ENCODE assay signal across 15 cellular contexts in the genomic region with DNA sequence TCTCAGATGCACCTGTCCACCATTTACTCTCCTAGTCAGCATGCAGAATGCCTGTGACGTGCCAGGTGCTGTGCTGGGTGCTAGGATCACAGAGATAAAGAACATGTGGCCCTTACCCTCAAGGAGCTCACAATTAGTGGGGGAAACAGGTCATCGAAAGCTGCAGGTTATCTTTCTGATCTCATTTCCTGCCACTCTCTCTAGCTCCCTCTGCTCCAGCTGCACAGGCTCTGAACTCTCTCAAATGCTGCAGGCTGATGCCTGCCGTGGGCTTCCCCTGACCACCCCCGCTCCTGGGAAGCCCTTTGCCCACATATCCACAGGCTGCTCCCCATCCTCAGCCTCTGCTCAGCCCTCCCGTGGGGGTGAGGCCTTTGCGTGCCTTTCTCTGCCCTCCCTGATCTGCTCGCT. TPM values are rescaled to one million over a fixed set of nuclear protein-coding genes. Genes with fewer than 3 reads are reported as not detected.
DNase-seq lines count a peak whose midpoint lies in the region; ATAC-seq and TF ChIP-seq lines count a peak whose summit lies in the region.
"Had no signal": no experiment of that assay in that cellular context is flagged by ENCODE, and none has a peak within 500 bp of the region (broad histone marks: within the 10 kb centered on the region; RNA-seq: fewer than 3 reads in every experiment).

No MANE protein-coding gene starts in this region.

- peaks cover 0 to 68% (median 2%) of the 10 kb centered on the region in 6 donors for H3K36me3 ChIP-seq in spleen
- no peaks in the 10 kb centered on the region for H3K36me3 ChIP-seq in HAP-1 (replicated peaks)
- H3K36me3 ChIP-seq: brain microvascular endothelial cell, pancreas had no signal

- peaks cover 0 to 5% (median 0%) of the 10 kb centered on the region in 7 donors for H3K27me3 ChIP-seq in spleen (replicated peaks in 1 of 7)
- no peaks in the 10 kb centered on the region for H3K27me3 ChIP-seq in HAP-1 (ENCODE audit: low read depth)
- H3K27me3 ChIP-seq: brain microvascular endothelial cell, pancreas, upper lobe of left lung had no signal

- H3K4me3 Mint-ChIP-seq in activated CD8-positive, alpha-beta memory T cell treated with anti-CD3 and anti-CD28 coated beads, Interleukin-2, amount 10 ng/mL, durations not matched to agents 7 days and 5 days = no peak overlapping the region
- H3K4me3 Mint-ChIP-seq in activated naive CD8-positive, alpha-beta T cell treated with anti-CD3 and anti-CD28 coated beads, Interleukin-2, amount 50 U/mL, for 24 hours = no peak overlapping the region
- H3K4me3 Mint-ChIP-seq: activated CD4-positive, alpha-beta T cell treated with anti-CD3 and anti-CD28 coated beads, Interleukin-2, amount 10 ng/mL, durations not matched to agents 7 days and 5 days had no signal

- no peak for TF ChIP-seq POLR2A in spleen (IDR thresholded peaks at IDR 0.05)

- H3K9me3 ChIP-seq in spleen (no peaks in the 10 kb centered on the region), HAP-1 (no peaks in the 10 kb centered on the region)
- H3K9me3 ChIP-seq: pancreas, upper lobe of left lung had no signal

- no peaks in the 10 kb centered on the region for H3K27me3 Mint-ChIP-seq in activated CD8-positive, alpha-beta memory T cell treated with anti-CD3 and anti-CD28 coated beads, Interleukin-2, amount 10 ng/mL, durations not matched to agents 7 days and 5 days
- H3K27me3 Mint-ChIP-seq in activated naive CD8-positive, alpha-beta T cell treated with anti-CD3 and anti-CD28 coated beads, Interleukin-2, amount 50 U/mL, for 24 hours = no peaks in the 10 kb centered on the region
- H3K27me3 Mint-ChIP-seq: activated CD4-positive, alpha-beta T cell treated with anti-CD3 and anti-CD28 coated beads, Interleukin-2, amount 10 ng/mL, durations not matched to agents 7 days and 5 days had no signal

- H3K4me1 Mint-ChIP-seq in activated CD8-positive, alpha-beta memory T cell treated with anti-CD3 and anti-CD28 coated beads, Interleukin-2, amount 10 ng/mL, durations not matched to agents 7 days and 5 days = peaks cover 15% of the 10 kb centered on the region
- peaks cover 12% of the 10 kb centered on the region for H3K4me1 Mint-ChIP-seq in activated naive CD8-positive, alpha-beta T cell treated with anti-CD3 and anti-CD28 coated beads, Interleukin-2, amount 50 U/mL, for 24 hours

- peak overlapping the region in 1 of 8 donors; percentile 10 for H3K27ac ChIP-seq in spleen
- H3K27ac ChIP-seq: brain microvascular endothelial cell, pancreas, upper lobe of left lung had no signal

- in situ Hi-C loops in HAP-1 (cut with MboI; ENCODE audit: low sequenced_read_pairs) = no loop called here

- TF ChIP-seq CTCF in spleen (IDR thresholded peaks at IDR 0.05 in 8 of 11, conservative IDR thresholded peaks at IDR 0.05 in 3 of 11) = no peak

- intact Hi-C loops in spleen (cut with DNase I; ENCODE audit: low total_unique reads) = no loop called here

- H3K9me3 Mint-ChIP-seq in activated CD8-positive, alpha-beta memory T cell treated with anti-CD3 and anti-CD28 coated beads, Interleukin-2, amount 10 ng/mL, durations not matched to agents 7 days and 5 days (ENCODE audit: low read depth) = no peaks in the 10 kb centered on the region
- H3K9me3 Mint-ChIP-seq in activated naive CD8-positive, alpha-beta T cell treated with anti-CD3 and anti-CD28 coated beads, Interleukin-2, amount 50 U/mL, for 24 hours = no peaks in the 10 kb centered on the region
- H3K9me3 Mint-ChIP-seq: activated CD4-positive, alpha-beta T cell treated with anti-CD3 and anti-CD28 coated beads, Interleukin-2, amount 10 ng/mL, durations not matched to agents 7 days and 5 days had no signal

- CTCF ChIA-PET in activated CD8-positive, alpha-beta memory T cell treated with anti-CD3 and anti-CD28 coated beads, Interleukin-2, amount 10 ng/mL, durations not matched to agents 7 days and 5 days (lab: Charles Lee) = interaction anchor here (0.7 to 1.1 kb wide), 2 partner anchors 8 to 426 kb away, joined by 3 to 4 read pairs; no protein-coding TSS in a partner anchor

- peak; percentile 48 for DNase-seq in activated CD8-positive, alpha-beta memory T cell treated with anti-CD3 and anti-CD28 coated beads, Interleukin-2, amount 10 ng/mL, durations not matched to agents 7 days and 5 days
- no peak for DNase-seq in activated CD8-positive, alpha-beta memory T cell treated with anti-CD3 and anti-CD28 coated beads, Interleukin-2, amount 50 U/mL, for 48 hours
- DNase-seq in NCI-H146 (lab: John Stamatoyannopoulos, UW) (peak; percentile 80), spleen (peak; percentile 42), HAP-1 (ENCODE audit: low spot score in 2 of 2) (no peak)
- no peak for DNase-seq in activated naive CD8-positive, alpha-beta T cell treated with anti-CD3 and anti-CD28 coated beads, Interleukin-2, amount 50 U/mL, for 24 hours
- DNase-seq in NK-92 treated with Interleukin-12 subunit alpha and Interleukin-12 subunit beta, amount 100 ng/mL, for 24 hours (lab: John Stamatoyannopoulos, UW) = no peak
- DNase-seq: activated CD4-positive, alpha-beta T cell treated with anti-CD3 and anti-CD28 coated beads, Interleukin-2, amount 10 ng/mL, durations not matched to agents 7 days and 5 days; brain microvascular endothelial cell; NCI-H1105; small intestine; upper lobe of left lung had no signal

- no peaks in the 10 kb centered on the region for H3K36me3 Mint-ChIP-seq in activated CD8-positive, alpha-beta memory T cell treated with anti-CD3 and anti-CD28 coated beads, Interleukin-2, amount 10 ng/mL, durations not matched to agents 7 days and 5 days
- no peaks in the 10 kb centered on the region for H3K36me3 Mint-ChIP-seq in activated naive CD8-positive, alpha-beta T cell treated with anti-CD3 and anti-CD28 coated beads, Interleukin-2, amount 50 U/mL, for 24 hours (ENCODE audit: low read depth)

- no peak overlapping the region for H3K27ac Mint-ChIP-seq in activated CD8-positive, alpha-beta memory T cell treated with anti-CD3 and anti-CD28 coated beads, Interleukin-2, amount 10 ng/mL, durations not matched to agents 7 days and 5 days
- no peak overlapping the region for H3K27ac Mint-ChIP-seq in activated naive CD8-positive, alpha-beta T cell treated with anti-CD3 and anti-CD28 coated beads, Interleukin-2, amount 50 U/mL, for 24 hours
- H3K27ac Mint-ChIP-seq: activated CD4-positive, alpha-beta T cell treated with anti-CD3 and anti-CD28 coated beads, Interleukin-2, amount 10 ng/mL, durations not matched to agents 7 days and 5 days had no signal

- H3K4me3 ChIP-seq in spleen (no peak overlapping the region), HAP-1 (no peak overlapping the region)
- H3K4me3 ChIP-seq: pancreas, upper lobe of left lung had no signal

- H3K4me1 ChIP-seq in spleen (peaks cover 0 to 85% (median 40%) of the 10 kb centered on the region in 6 donors), HAP-1 (no peaks in the 10 kb centered on the region)
- H3K4me1 ChIP-seq: pancreas had no signal

- ATAC-seq in activated CD8-positive, alpha-beta memory T cell treated with anti-CD3 and anti-CD28 coated beads, Interleukin-2, amount 10 ng/mL, durations not matched to agents 7 days and 5 days = peak; percentile 66
- peak; percentile 20 for ATAC-seq in activated naive CD8-positive, alpha-beta T cell treated with anti-CD3 and anti-CD28 coated beads, Interleukin-2, amount 50 U/mL, for 24 hours
- ATAC-seq in GM21526 (IDR thresholded peaks at IDR 0.05; ENCODE audit: low FRiP score, unreplicated experiment) = no peak
- ATAC-seq: pancreas had no signal

- WGBS in spleen, 5 donors = 44 to 51% (median 47%) methylated on average over 7 of the region's 7 CpGs

RNA-seq across cellular contexts. Expression of gene SHANK3, which starts 29.6 kb away (rescaled TPM):
- under 1 TPM in 1 of 2 experiments, not detected in 1; 0.05 TPM for total RNA-seq in activated CD8-positive, alpha-beta memory T cell treated with anti-CD3 and anti-CD28 coated beads, Interleukin-2, amount 10 ng/mL, durations not matched to agents 7 days and 5 days
- total RNA-seq in spleen = 100 to 1,000 TPM in 3 of 7 donors, 10 to 100 TPM in 4; 55.5 to 264 (median 89.1) TPM
- 100 to 1,000 TPM in 1 of 3 donors, 10 to 100 TPM in 1, 1 to 10 TPM in 1; 9.9 to 112 (median 31.8) TPM for polyA plus RNA-seq in spleen

RNA-seq across cellular contexts. Expression of gene ACR, which starts 35.7 kb away (rescaled TPM):
- not detected for total RNA-seq in activated CD8-positive, alpha-beta memory T cell treated with anti-CD3 and anti-CD28 coated beads, Interleukin-2, amount 10 ng/mL, durations not matched to agents 7 days and 5 days
- 10 to 100 TPM in 1 of 7 donors, 1 to 10 TPM in 5, under 1 TPM in 1; 0.88 to 12.5 (median 2.3) TPM for total RNA-seq in spleen
- polyA plus RNA-seq in spleen = 1 to 10 TPM in 1 of 3 donors, under 1 TPM in 2; 0.21 to 1.2 (median 0.67) TPM
- total RNA-seq: activated CD4-positive, alpha-beta T cell treated with anti-CD3 and anti-CD28 coated beads, Interleukin-2, amount 10 ng/mL, durations not matched to agents 7 days and 5 days; kidney epithelial cell had no signal

Comparison
In these comparisons a context has a peak if more than half of its experiments do, and no peak if none do; other contexts are left out.
1. DNase-seq: peak in activated CD8-positive, alpha-beta memory T cell treated with anti-CD3 and anti-CD28 coated beads, Interleukin-2, amount 10 ng/mL, durations not matched to agents 7 days and 5 days (single experiment), NCI-H146 (single experiment) and spleen (single experiment); none in activated CD8-positive, alpha-beta memory T cell treated with anti-CD3 and anti-CD28 coated beads, Interleukin-2, amount 50 U/mL, for 48 hours (single experiment), activated naive CD8-positive, alpha-beta T cell treated with anti-CD3 and anti-CD28 coated beads, Interleukin-2, amount 50 U/mL, for 24 hours (single experiment), HAP-1 (0 of 2) and NK-92 treated with Interleukin-12 subunit alpha and Interleukin-12 subunit beta, amount 100 ng/mL, for 24 hours (single experiment).
2. RNA of gene SHANK3, which starts 29.6 kb away (total RNA-seq): 55.5 to 264 TPM in spleen; 0.05 TPM in activated CD8-positive, alpha-beta memory T cell treated with anti-CD3 and anti-CD28 coated beads, Interleukin-2, amount 10 ng/mL, durations not matched to agents 7 days and 5 days; every median in the first group is over 10 times any median in the second.